1 cellular context compared by ENCODE assay signal in the genomic region with DNA sequence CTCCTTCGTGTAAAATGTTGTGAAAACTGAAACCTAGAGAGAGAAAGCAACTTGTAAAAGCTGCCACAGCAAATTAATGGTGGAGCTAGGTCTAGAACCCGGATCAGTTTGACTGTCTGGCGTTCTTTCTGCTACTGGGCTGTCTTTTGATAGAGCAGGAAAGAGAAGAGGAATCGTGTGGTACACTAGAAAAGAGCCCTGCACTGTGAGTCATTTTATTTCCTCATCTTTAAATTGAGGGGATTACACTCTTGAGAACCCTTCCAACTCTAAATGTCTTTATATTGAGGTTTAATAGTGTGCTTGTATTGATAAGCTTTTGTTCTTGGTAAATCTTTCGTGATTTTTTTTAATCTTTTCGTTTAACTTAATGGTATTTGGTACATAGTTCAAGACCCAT.
TF ChIP-seq lines count a peak whose summit lies in the region.

No MANE protein-coding gene starts in this region.

TF ChIP-seq in liver, 16 proteins besides CTCF, POLR2A, EP300 and RAD21 (continued from another document):
- TF ChIP-seq, protein P1, sequence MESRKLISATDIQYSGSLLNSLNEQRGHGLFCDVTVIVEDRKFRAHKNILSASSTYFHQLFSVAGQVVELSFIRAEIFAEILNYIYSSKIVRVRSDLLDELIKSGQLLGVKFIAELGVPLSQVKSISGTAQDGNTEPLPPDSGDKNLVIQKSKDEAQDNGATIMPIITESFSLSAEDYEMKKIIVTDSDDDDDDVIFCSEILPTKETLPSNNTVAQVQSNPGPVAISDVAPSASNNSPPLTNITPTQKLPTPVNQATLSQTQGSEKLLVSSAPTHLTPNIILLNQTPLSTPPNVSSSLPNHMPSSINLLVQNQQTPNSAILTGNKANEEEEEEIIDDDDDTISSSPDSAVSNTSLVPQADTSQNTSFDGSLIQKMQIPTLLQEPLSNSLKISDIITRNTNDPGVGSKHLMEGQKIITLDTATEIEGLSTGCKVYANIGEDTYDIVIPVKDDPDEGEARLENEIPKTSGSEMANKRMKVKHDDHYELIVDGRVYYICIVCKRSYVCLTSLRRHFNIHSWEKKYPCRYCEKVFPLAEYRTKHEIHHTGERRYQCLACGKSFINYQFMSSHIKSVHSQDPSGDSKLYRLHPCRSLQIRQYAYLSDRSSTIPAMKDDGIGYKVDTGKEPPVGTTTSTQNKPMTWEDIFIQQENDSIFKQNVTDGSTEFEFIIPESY (IDR thresholded peaks at IDR 0.05), result no peak
- no peak for TF ChIP-seq FOXA2 (IDR thresholded peaks at IDR 0.05)
- TF ChIP-seq TAF1 (conservative IDR thresholded peaks at IDR 0.05), result no peak
- no peak for TF ChIP-seq RXRA (IDR thresholded peaks at IDR 0.05)
- no peak for TF ChIP-seq YY1 (IDR thresholded peaks at IDR 0.05)
- TF ChIP-seq ATF3 (IDR thresholded peaks at IDR 0.05), result no peak
- no peak for TF ChIP-seq GABPA (IDR thresholded peaks at IDR 0.05 in 1 of 2, conservative IDR thresholded peaks at IDR 0.05 in 1 of 2)
